9 cellular contexts compared by ENCODE assay signal in genomic region chr5:32489791-32490581, GRCh38. TPM values are rescaled to one million over a fixed set of nuclear protein-coding genes. Genes with fewer than 3 reads are reported as not detected.
DNase-seq lines count a peak whose midpoint lies in the region; ATAC-seq, FAIRE-seq and TF ChIP-seq lines count a peak whose summit lies in the region.
"Had no signal": no experiment of that assay in that cellular context is flagged by ENCODE, and none has a peak within 500 bp of the region (broad histone marks: within the 10 kb centered on the region; RNA-seq: fewer than 3 reads in every experiment).

No MANE protein-coding gene starts in this region.

- FAIRE-seq in HTR-8/SVneo (lab: Jason Lieb, UNC) (no peak), endothelial cell of umbilical vein (lab: Jason Lieb, UNC) (peak; percentile 83)
- FAIRE-seq: colon had no signal

- H3K79me2 ChIP-seq in endothelial cell of umbilical vein (ENCODE audit: control insufficient read depth, insufficient read depth, low read length) = no peaks in the 10 kb centered on the region

- H3K9me3 ChIP-seq in NT2/D1 (ENCODE audit: insufficient read depth, low read length) (peaks cover 14% of the 10 kb centered on the region; the same call in 1 of the 2 replicates), endothelial cell of umbilical vein (replicated peaks; ENCODE audit: control insufficient read depth, insufficient read depth, low read length) (no peaks in the 10 kb centered on the region)

- no peaks in the 10 kb centered on the region for H4K20me1 ChIP-seq in endothelial cell of umbilical vein (replicated peaks; ENCODE audit: control insufficient read depth, extremely low read depth, insufficient read depth, low read length)

- no peaks in the 10 kb centered on the region for H3K9me1 ChIP-seq in endothelial cell of umbilical vein (replicated peaks; ENCODE audit: control insufficient read depth, extremely low read depth, insufficient read depth, low read length)

- CTCF ChIA-PET in endothelial cell of umbilical vein (lab: Charles Lee) = interaction anchor here (0.6 to 7.1 kb wide), 48 partner anchors 9 to 934 kb away, joined by 3 to 381 read pairs (median 4); partner anchors contain the start of genes GOLPH3, SUB1 and ZFR

- no peak for TF ChIP-seq POLR2A in endothelial cell of umbilical vein (IDR thresholded peaks at IDR 0.05; ENCODE audit: low read depth, low read length)

- H3K4me1 ChIP-seq in NT2/D1 (ENCODE audit: insufficient read depth, insufficient read length) = no peaks in the 10 kb centered on the region
- H3K4me1 ChIP-seq in endothelial cell of umbilical vein (ENCODE audit: control insufficient read depth, extremely low read depth, insufficient read depth, low read length) = no peaks in the 10 kb centered on the region

- no peak overlapping the region for H2AFZ ChIP-seq in endothelial cell of umbilical vein (ENCODE audit: low read depth, low read length)

- no peaks in the 10 kb centered on the region for H3K27me3 ChIP-seq in NT2/D1 (ENCODE audit: insufficient read depth, insufficient read length)
- no peaks in the 10 kb centered on the region for H3K27me3 ChIP-seq in endothelial cell of umbilical vein (ENCODE audit: control insufficient read depth in 2 of 2, insufficient read depth in 2 of 2, low read length in 2 of 2)

- dilution Hi-C loops in endothelial cell of umbilical vein (cut with MboI; ENCODE audit: extremely low pct_ligation_motif_present, low sequenced_read_pairs) = no loop called here

- H3K36me3 ChIP-seq in NT2/D1 (ENCODE audit: insufficient read depth, insufficient read length, low read length) = no peaks in the 10 kb centered on the region
- H3K36me3 ChIP-seq in endothelial cell of umbilical vein (ENCODE audit: control insufficient read depth in 2 of 2, extremely low read depth in 1 of 2, insufficient read depth in 2 of 2, low read length in 2 of 2) = no peaks in the 10 kb centered on the region

- H3K27ac ChIP-seq in endothelial cell of umbilical vein (ENCODE audit: insufficient read depth, low read depth, low read length) = no peak overlapping the region

- no peak overlapping the region for H3K9ac ChIP-seq in NT2/D1 (ENCODE audit: insufficient read length, low read depth)
- H3K9ac ChIP-seq in endothelial cell of umbilical vein (replicated peaks; ENCODE audit: extremely low read depth, insufficient read depth, low read length) = no peak overlapping the region

- no TSS peak for BruUV-seq in endothelial cell of umbilical vein (replicated peaks; lab: Mats Ljungman, UMichigan)

- ATAC-seq in HG02571 (IDR thresholded peaks at IDR 0.05; ENCODE audit: unreplicated experiment) = no peak

- intact Hi-C loops in endothelial cell of umbilical vein (cut with micrococcal nuclease) = loop anchor here (1.0 to 10.0 kb wide), 5 partner anchors 95 to 932 kb away; partner anchors contain the start of gene SUB1

- H3K4me3 ChIP-seq in NT2/D1 (ENCODE audit: insufficient read length, low read depth) (no peak overlapping the region), endothelial cell of umbilical vein (replicated peaks in 1 of 3; ENCODE audit: insufficient read depth in 1 of 3, low read depth in 1 of 3, low read length in 3 of 3) (no peak overlapping the region)

- DNase-seq in DMS79 treated with DMSO at 0.1 percent for 48 hours (lab: John Stamatoyannopoulos, UW) (peak; percentile 53), HTR-8/SVneo (ENCODE audit: insufficient read length, low spot score) (peak; percentile 86), NT2/D1 (ENCODE audit: low read depth, low spot score) (peak; percentile 40), endothelial cell of umbilical vein (ENCODE audit: low read depth, low spot score) (peak; percentile 73), myocyte (ENCODE audit: low read depth) (peak; percentile 85)
- peak; percentile 41 for DNase-seq in activated CD8-positive, alpha-beta memory T cell treated with anti-CD3 and anti-CD28 coated beads, Interleukin-2, amount 50 U/mL, for 1 hour (ENCODE audit: extremely low read depth)
- DNase-seq in stimulated activated CD8-positive, alpha-beta memory T cell treated with anti-CD3 and anti-CD28 coated beads, Interleukin-4, amount 100 ng/mL, for 4 hours (ENCODE audit: low read depth in 2 of 2, low spot score in 1 of 2) = peak; percentile 20 to 53

- POLR2A ChIA-PET in endothelial cell of umbilical vein (lab: Charles Lee) = interaction anchor here (1.7 kb wide), 1 partner anchor 100 kb away, joined by 6 read pairs; no protein-coding TSS in a partner anchor

- peak; percentile 65 to 67 for TF ChIP-seq CTCF in endothelial cell of umbilical vein (IDR thresholded peaks at IDR 0.05; ENCODE audit: extremely low read depth in 1 of 2, insufficient read depth in 1 of 2, low read depth in 1 of 2, low read length in 2 of 2)

- no peak overlapping the region for H3K4me2 ChIP-seq in endothelial cell of umbilical vein (ENCODE audit: insufficient read depth, low read length)

TF ChIP-seq in endothelial cell of umbilical vein, 7 proteins besides CTCF, POLR2A, EP300 and RAD21:
- no peak for TF ChIP-seq EZH2 (IDR thresholded peaks at IDR 0.05; ENCODE audit: borderline replicate concordance, low read depth, low read length, severe bottlenecking)
- no peak for TF ChIP-seq JUN (IDR thresholded peaks at IDR 0.05; ENCODE audit: borderline replicate concordance, insufficient read depth, insufficient read length, low read depth)
- TF ChIP-seq MYC (IDR thresholded peaks at IDR 0.05; ENCODE audit: low read depth, low read length) = no peak
- TF ChIP-seq, protein P1, sequence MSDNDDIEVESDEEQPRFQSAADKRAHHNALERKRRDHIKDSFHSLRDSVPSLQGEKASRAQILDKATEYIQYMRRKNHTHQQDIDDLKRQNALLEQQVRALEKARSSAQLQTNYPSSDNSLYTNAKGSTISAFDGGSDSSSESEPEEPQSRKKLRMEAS (IDR thresholded peaks at IDR 0.05; ENCODE audit: insufficient read depth, insufficient read length) = no peak
- no peak for TF ChIP-seq FOS (IDR thresholded peaks at IDR 0.05; ENCODE audit: borderline replicate concordance, insufficient read depth, low read length)
- TF ChIP-seq GATA2 (IDR thresholded peaks at IDR 0.05; ENCODE audit: insufficient read depth, insufficient read length, low read depth, low read length) = no peak

RNA-seq across cellular contexts. Expression of gene ZFR, which starts 45.4 kb away (rescaled TPM):
- total RNA-seq in endothelial cell of umbilical vein = 58.6 and 60.1 TPM in 2 replicates
- polyA plus RNA-seq in endothelial cell of umbilical vein = 79.4 and 115 TPM in 2 replicates
- polyA plus RNA-seq in endothelial cell of umbilical vein (2011; cell fraction: cytosol; rRNA removed) = 29.1 and 29.5 TPM in 2 replicates
- 76.0 and 77.0 TPM in 2 replicates for polyA plus RNA-seq in endothelial cell of umbilical vein (2011; cell fraction: nucleus; rRNA removed)
- polyA plus RNA-seq in endothelial cell of umbilical vein (2012) = 44.5 and 54.6 TPM in 2 replicates
- 167 and 177 TPM in 2 replicates for polyA minus RNA-seq in endothelial cell of umbilical vein
- 68.9 TPM for polyA minus RNA-seq in endothelial cell of umbilical vein (2011; cell fraction: cytosol; rRNA and poly(A)+ RNA removed)
- polyA minus RNA-seq in endothelial cell of umbilical vein (2011; cell fraction: nucleus; rRNA and poly(A)+ RNA removed) = 98.8 and 108 TPM in 2 replicates
- 90.0 and 108 TPM in 2 replicates for total RNA-seq in myocyte
- 42.0 TPM for polyA plus RNA-seq in myocyte (2012)
